Comparison of ENCODE assay signal across 8 cellular contexts in genomic region chr15:73240864-73241499, GRCh38.
DNase-seq lines count a peak whose midpoint lies in the region; ATAC-seq and TF ChIP-seq lines count a peak whose summit lies in the region.

No MANE protein-coding gene starts in this region.

- no peak overlapping the region for H3K14ac ChIP-seq in IMR-90 (replicated peaks; ENCODE audit: low read depth, low read length)
- no peak overlapping the region for H3K14ac ChIP-seq in trophoblast cell (ENCODE audit: low read length)

- dilution Hi-C loops in IMR-90 (cut with HindIII; ENCODE audit: low sequenced_read_pairs, unreplicated experiment): no loop called here

- peak; percentile 76 for TF ChIP-seq RAD21 in IMR-90 (IDR thresholded peaks at IDR 0.05; ENCODE audit: low read length)

- H2BK5ac ChIP-seq in IMR-90 (ENCODE audit: low read depth, low read length, poor library complexity, severe bottlenecking) (no peak overlapping the region), trophoblast cell (ENCODE audit: low read depth, low read length, poor library complexity) (no peak overlapping the region)

- H3K79me1 ChIP-seq in IMR-90 (ENCODE audit: low read depth in 1 of 2, low read length in 2 of 2): no peaks in the 10 kb centered on the region; a peak in 1 of 4 replicates
- H3K79me1 ChIP-seq in trophoblast cell (ENCODE audit: low read length): no peaks in the 10 kb centered on the region

- no peak overlapping the region for H2AK5ac ChIP-seq in IMR-90 (ENCODE audit: low read depth, low read length)
- no peak overlapping the region for H2AK5ac ChIP-seq in trophoblast cell (ENCODE audit: low read length)

- peaks cover 6% of the 10 kb centered on the region for H3K9me1 ChIP-seq in IMR-90 (ENCODE audit: insufficient read depth, low read length)

- POLR2A ChIA-PET in IMR-90 (lab: Charles Lee; ENCODE audit: unreplicated experiment): no interaction called here

- H3K23ac ChIP-seq in IMR-90 (ENCODE audit: low read depth, low read length) (no peak overlapping the region), trophoblast cell (ENCODE audit: low read length) (no peak overlapping the region)

- BruUV-seq in IMR-90 (replicated peaks; lab: Mats Ljungman, UMichigan): no TSS peak

- no peak overlapping the region for H4K5ac ChIP-seq in IMR-90 (ENCODE audit: low read depth, low read length)

- H3K27me3 ChIP-seq in IMR-90 (ENCODE audit: control insufficient read depth, insufficient read depth, low read length): no peaks in the 10 kb centered on the region
- H3K27me3 ChIP-seq in gastroesophageal sphincter: no peaks in the 10 kb centered on the region
- no peaks in the 10 kb centered on the region for H3K27me3 ChIP-seq in trophoblast cell (ENCODE audit: insufficient read depth, low read length)
- no peaks in the 10 kb centered on the region for H3K27me3 ChIP-seq in upper lobe of right lung

- H3K4me2 ChIP-seq in IMR-90 (ENCODE audit: low read depth, low read length) (no peak overlapping the region), trophoblast cell (ENCODE audit: low read length) (no peak overlapping the region)

- TF ChIP-seq POLR2A in IMR-90 (IDR thresholded peaks at IDR 0.05; ENCODE audit: low read depth, low read length) (no peak), gastroesophageal sphincter (IDR thresholded peaks at IDR 0.05) (no peak)

- no peaks in the 10 kb centered on the region for H3K79me2 ChIP-seq in trophoblast cell (ENCODE audit: control insufficient read depth, insufficient read depth, low read length, poor library complexity)

- intact Hi-C loops in IMR-90 (cut with micrococcal nuclease): loop anchor here (1.0 to 10.0 kb wide), 5 partner anchors 32 to 516 kb away; no protein-coding TSS in a partner anchor
- intact Hi-C loops in upper lobe of right lung (cut with DNase I): no loop called here

- H3K4ac ChIP-seq in IMR-90 (ENCODE audit: low read depth, low read length): no peak overlapping the region
- H3K4ac ChIP-seq in trophoblast cell (ENCODE audit: low read depth, low read length): no peak overlapping the region

- no peak overlapping the region for H4K12ac ChIP-seq in trophoblast cell (ENCODE audit: low read depth, low read length)

- H3K4me1 ChIP-seq in IMR-90 (ENCODE audit: control insufficient read depth, insufficient read depth, low read length) (peaks cover 3% of the 10 kb centered on the region), gastroesophageal sphincter (peaks cover 0 to 15% (median 4%) of the 10 kb centered on the region in 3 donors), trophoblast cell (ENCODE audit: control insufficient read depth in 1 of 2, insufficient read depth in 2 of 2, low read length in 2 of 2) (no peaks in the 10 kb centered on the region), upper lobe of right lung (no peaks in the 10 kb centered on the region)

- H4K8ac ChIP-seq in IMR-90 (ENCODE audit: low read depth in 2 of 2, low read length in 2 of 2): no peak overlapping the region
- H4K8ac ChIP-seq in trophoblast cell (ENCODE audit: low read depth, low read length): no peak overlapping the region

- H3K4me3 ChIP-seq in IMR-90 (ENCODE audit: insufficient read depth, low read depth, low read length): no peak overlapping the region
- no peak overlapping the region for H3K4me3 ChIP-seq in gastroesophageal sphincter
- no peak overlapping the region for H3K4me3 ChIP-seq in trophoblast cell (ENCODE audit: low read depth, low read length)
- no peak overlapping the region for H3K4me3 ChIP-seq in upper lobe of right lung

- H3K18ac ChIP-seq in IMR-90 (ENCODE audit: low read depth, low read length) (no peak overlapping the region), trophoblast cell (ENCODE audit: low read length) (no peak overlapping the region)

- CTCF ChIA-PET in IMR-90 (lab: Yijun Ruan, JAX): interaction anchor here (0.7 to 2.5 kb wide), 8 partner anchors 8 to 162 kb away, joined by 3 to 10 read pairs (median 4); no protein-coding TSS in a partner anchor

- TF ChIP-seq CTCF in IMR-90 (conservative IDR thresholded peaks at IDR 0.05; ENCODE audit: low read depth, low read length) (peak; percentile 82), gastroesophageal sphincter (IDR thresholded peaks at IDR 0.05) (peak; percentile 85 to 94 (median 86)), upper lobe of right lung (IDR thresholded peaks at IDR 0.05) (peak; percentile 93)

- TF ChIP-seq EP300 in gastroesophageal sphincter (IDR thresholded peaks at IDR 0.05): no peak

- H2BK20ac ChIP-seq in IMR-90 (ENCODE audit: low read depth, low read length): no peak overlapping the region

- H3K36me3 ChIP-seq in IMR-90 (ENCODE audit: control insufficient read depth, insufficient read depth, low read length) (peaks cover 3% of the 10 kb centered on the region; the same call in 1 of the 2 replicates), gastroesophageal sphincter (peaks cover 0 to 16% of the 10 kb centered on the region in 2 donors), trophoblast cell (ENCODE audit: control insufficient read depth in 1 of 2, insufficient read depth in 2 of 2, low read length in 2 of 2) (no peaks in the 10 kb centered on the region), upper lobe of right lung (peaks cover 6% of the 10 kb centered on the region)

- H2BK12ac ChIP-seq in trophoblast cell (ENCODE audit: low read length): no peak overlapping the region

- H2AFZ ChIP-seq in IMR-90 (replicated peaks; ENCODE audit: low read length, poor library complexity): no peak overlapping the region
- H2AFZ ChIP-seq in trophoblast cell (ENCODE audit: insufficient read depth, low read length, poor library complexity): no peak overlapping the region

- no peak overlapping the region for H2AK9ac ChIP-seq in IMR-90 (replicated peaks; ENCODE audit: low read depth, low read length, poor library complexity)

- no peak overlapping the region for H2BK15ac ChIP-seq in IMR-90 (ENCODE audit: low read depth, low read length)

- no peak overlapping the region for H3K9ac ChIP-seq in IMR-90 (ENCODE audit: low read depth, low read length)
- no peak overlapping the region for H3K9ac ChIP-seq in trophoblast cell (ENCODE audit: low read length)

- no peaks in the 10 kb centered on the region for H4K20me1 ChIP-seq in IMR-90 (ENCODE audit: insufficient read depth, low read length)

- DNase-seq in DMS53 treated with DMSO at 0.1 percent for 48 hours (lab: John Stamatoyannopoulos, UW; ENCODE audit: unreplicated experiment) (peak; percentile 48), IMR-90 (peak; percentile 67), SK-N-DZ (ENCODE audit: low spot score) (peak; percentile 67), trophoblast cell (peak; percentile 63 to 94), upper lobe of right lung (no peak)
- peak; percentile 3 to 53 (median 41) for DNase-seq in activated naive CD4-positive, alpha-beta T cell (lab: John Stamatoyannopoulos, UW)

- H3K27ac ChIP-seq in IMR-90 (ENCODE audit: insufficient read depth, low read length) (no peak overlapping the region), gastroesophageal sphincter (no peak overlapping the region), trophoblast cell (ENCODE audit: low read depth, low read length) (no peak overlapping the region), upper lobe of right lung (no peak overlapping the region)

- ATAC-seq in IMR-90 (ENCODE audit: low read depth) (peak; percentile 61), gastroesophageal sphincter (no peak), upper lobe of right lung (peak; percentile 74), GM21576 (IDR thresholded peaks at IDR 0.05; ENCODE audit: unreplicated experiment) (no peak)

- H4K91ac ChIP-seq in IMR-90 (ENCODE audit: insufficient read depth, low read depth, low read length) (no peak overlapping the region), trophoblast cell (ENCODE audit: low read depth, low read length) (no peak overlapping the region)

- H3K9me3 ChIP-seq in IMR-90 (ENCODE audit: control insufficient read depth, insufficient read depth, low read length): no peaks in the 10 kb centered on the region
- no peaks in the 10 kb centered on the region for H3K9me3 ChIP-seq in gastroesophageal sphincter
- peaks cover 1% of the 10 kb centered on the region for H3K9me3 ChIP-seq in trophoblast cell (ENCODE audit: insufficient read depth, low read depth, low read length)
- H3K9me3 ChIP-seq in upper lobe of right lung: no peaks in the 10 kb centered on the region

- no CpG with 5 or more reads among the region's 4 CpGs for WGBS in IMR-90 (ENCODE audit: extremely low coverage in 2 of 2, insufficient read length in 1 of 2), 2 experiments
- 28 to 37% methylated on average over 4 of the region's 4 CpGs for WGBS in gastroesophageal sphincter (ENCODE audit: low coverage in 1 of 2), 2 donors
- no CpG with 5 or more reads among the region's 4 CpGs for WGBS in trophoblast cell (ENCODE audit: extremely low coverage, insufficient coverage, insufficient read length)

- in situ Hi-C loops in IMR-90 (cut with MboI; ENCODE audit: low sequenced_read_pairs): no loop called here

- H2BK120ac ChIP-seq in IMR-90 (ENCODE audit: low read depth, low read length) (no peak overlapping the region), trophoblast cell (ENCODE audit: insufficient read depth, low read length, poor library complexity) (no peak overlapping the region)

- no peak overlapping the region for H3K56ac ChIP-seq in IMR-90 (ENCODE audit: extremely low read depth, insufficient read depth, low read length)

TF ChIP-seq in IMR-90, 13 proteins besides CTCF, POLR2A, EP300 and RAD21:
- TF ChIP-seq CEBPB (IDR thresholded peaks at IDR 0.05; ENCODE audit: low read depth, low read length): no peak
- TF ChIP-seq SMC3 (IDR thresholded peaks at IDR 0.05; ENCODE audit: low read depth, low read length): peak; percentile 61

Comparison
In these comparisons a context has a peak if more than half of its experiments do, and no peak if none do; other contexts are left out.
1. ATAC-seq: peak in IMR-90 (single experiment) and upper lobe of right lung (single experiment); none in gastroesophageal sphincter (single experiment) and GM21576 (single experiment).
2. Peak in every context shown above with its lines, with median percentiles within 50 percentile points of each other: CTCF ChIP-seq.